Comparison of ENCODE assay signal across 8 cellular contexts in genomic region chr10:87171670-87172069, GRCh38. TPM values are rescaled to one million over a fixed set of nuclear protein-coding genes. Genes with fewer than 3 reads are reported as not detected.
A peak's percentile ranks its signal among the peaks of the same experiment; 100 is the strongest.
DNase-seq lines count a peak whose midpoint lies in the region; ATAC-seq, FAIRE-seq and TF ChIP-seq lines count a peak whose summit lies in the region.
"Not testable (repeated sequence)": the region's sequence is repeated elsewhere in the genome, so short reads cannot be mapped to it uniquely, and the experiment has no call there.
"Had no signal": no experiment of that assay in that cellular context is flagged by ENCODE, and none has a peak within 500 bp of the region (broad histone marks: within the 10 kb centered on the region; RNA-seq: fewer than 3 reads in every experiment).

No MANE protein-coding gene starts in this region.

- POLR2A ChIA-PET in A549 (lab: Yijun Ruan, JAX): not testable (repeated sequence)

- not testable (repeated sequence) for FAIRE-seq in A549 (lab: Jason Lieb, UNC); pancreas (lab: Jason Lieb, UNC)
- FAIRE-seq in RCC 7860 (lab: Jason Lieb, UNC) (peak; percentile 60), colon (lab: Jason Lieb, UNC) (peak; percentile 10)

- not testable (repeated sequence) for H3K36me3 ChIP-seq in liver (ENCODE audit: control insufficient read depth in 4 of 4, insufficient read depth in 3 of 4, low read depth in 1 of 4, low read length in 3 of 4); pancreas

- not testable (repeated sequence) for TF ChIP-seq POLR2A in A549 (IDR thresholded peaks at IDR 0.05; ENCODE audit: low read length)

- peak overlapping the region; percentile 14; the same call in 1 of the 3 replicates for H3K4me2 ChIP-seq in A549

- TF ChIP-seq CTCF in A549 (IDR thresholded peaks at IDR 0.05); liver (IDR thresholded peaks at IDR 0.05; ENCODE audit: low read depth, low read length, missing input control); pancreas (IDR thresholded peaks at IDR 0.05): not testable (repeated sequence)

- TF ChIP-seq RAD21 in A549 (conservative IDR thresholded peaks at IDR 0.05 in 1 of 2, IDR thresholded peaks at IDR 0.05 in 1 of 2); liver (IDR thresholded peaks at IDR 0.05): not testable (repeated sequence)

- ATAC-seq in A549 (peak in 1 of 2 experiments; percentile 42; a peak in 2 of 6 replicates), left lobe of liver (peak; percentile 88), pancreas (peak in 3 of 4 donors; percentile 37 to 69 (median 58))

- CTCF ChIA-PET in A549 (lab: Yijun Ruan, JAX): not testable (repeated sequence)

- H3K9me3 ChIP-seq in A549; liver (ENCODE audit: control insufficient read depth in 4 of 4, low read length in 3 of 4); pancreas: not testable (repeated sequence)

- 68% methylated on average over 1 of the region's 1 CpG for WGBS in A549 (ENCODE audit: missing lambda C conversion rate)
- WGBS in liver: 8% methylated on average over 1 of the region's 1 CpG
- WGBS in pancreas, 2 donors: 0 to 16% methylated on average over 1 of the region's 1 CpG

- DNase-seq in A549 (ENCODE audit: low read depth in 1 of 2, low spot score in 1 of 2); RCC 7860 (ENCODE audit: low spot score); left lobe of liver (ENCODE audit: low spot score); pancreas: not testable (repeated sequence)

- H3K4me3 ChIP-seq in A549; liver (ENCODE audit: low read depth in 1 of 3, low read length in 3 of 3); pancreas: not testable (repeated sequence)

- not testable (repeated sequence) for H3K27me3 ChIP-seq in liver (ENCODE audit: control insufficient read depth in 4 of 4, insufficient read depth in 4 of 4, low read length in 3 of 4); pancreas

- intact Hi-C loops in pancreas (cut with DNase I): not testable (repeated sequence)

- TF ChIP-seq EP300 in A549 (IDR thresholded peaks at IDR 0.05): not testable (repeated sequence)

- H3K4me1 ChIP-seq in A549: peaks cover 18% of the 10 kb centered on the region
- H3K4me1 ChIP-seq in liver (ENCODE audit: control insufficient read depth in 4 of 4, insufficient read depth in 4 of 4, low read length in 3 of 4); pancreas: not testable (repeated sequence)

- H3K9ac ChIP-seq in liver (ENCODE audit: low read depth in 1 of 2, low read length in 2 of 2): not testable (repeated sequence)

- not testable (repeated sequence) for H3K27ac ChIP-seq in A549, pancreas
- peak overlapping the region; percentile 41 to 70 for H3K27ac ChIP-seq in liver (ENCODE audit: low read depth in 1 of 2, low read length in 2 of 2)

TF ChIP-seq in liver, 16 proteins besides CTCF, POLR2A, EP300 and RAD21:
- TF ChIP-seq SP1 (IDR thresholded peaks at IDR 0.05): peak; percentile 66
- peak; percentile 56 to 64 for TF ChIP-seq RXRA (IDR thresholded peaks at IDR 0.05)
- TF ChIP-seq YY1 (IDR thresholded peaks at IDR 0.05): peak; percentile 56
- TF ChIP-seq HNF4A (conservative IDR thresholded peaks at IDR 0.05): peak; percentile 47 to 64

RNA-seq across cellular contexts. Expression of gene NUTM2A, which starts 53.6 kb away (rescaled TPM):
- polyA plus RNA-seq in A549 (2011; rRNA removed) (0.05 TPM in 1 of 2 replicates, not detected in the other), A549 (2017; fragmentation: RNase III; extraction: RNeasy Plus Mini Kit Qiagen cat#74134 plus additional on column Dnase treatment) (0.09 to 0.15 TPM (median 0.09 TPM) in 3 replicates), liver (under 1 TPM in 1 of 2 donors, not detected in 1; 0.57 TPM), pancreas (1 to 10 TPM; 1.9 to 3.6 TPM)
- polyA plus RNA-seq in A549 (2012; cell fraction: cytosol; rRNA removed): 0.04 and 0.08 TPM in 2 replicates
- polyA plus RNA-seq in A549 (2012; cell fraction: nucleus; rRNA removed): 0.09 and 0.16 TPM in 2 replicates
- not detected in 2 replicates for polyA minus RNA-seq in A549 (2011; rRNA and poly(A)+ RNA removed)
- total RNA-seq in left lobe of liver (1.1 TPM), liver (1 to 10 TPM in 1 of 2 donors, under 1 TPM in 1; 0.59 to 1.9 TPM), pancreas (1 to 10 TPM in 3 of 6 donors, under 1 TPM in 3; 0.52 to 1.8 (median 0.98) TPM)
- polyA plus RNA-seq: CD4-positive, alpha-beta memory T cell; CD8-positive, alpha-beta memory T cell had no signal
